ENCODE assay signal across 17 cellular contexts in the genomic region with DNA sequence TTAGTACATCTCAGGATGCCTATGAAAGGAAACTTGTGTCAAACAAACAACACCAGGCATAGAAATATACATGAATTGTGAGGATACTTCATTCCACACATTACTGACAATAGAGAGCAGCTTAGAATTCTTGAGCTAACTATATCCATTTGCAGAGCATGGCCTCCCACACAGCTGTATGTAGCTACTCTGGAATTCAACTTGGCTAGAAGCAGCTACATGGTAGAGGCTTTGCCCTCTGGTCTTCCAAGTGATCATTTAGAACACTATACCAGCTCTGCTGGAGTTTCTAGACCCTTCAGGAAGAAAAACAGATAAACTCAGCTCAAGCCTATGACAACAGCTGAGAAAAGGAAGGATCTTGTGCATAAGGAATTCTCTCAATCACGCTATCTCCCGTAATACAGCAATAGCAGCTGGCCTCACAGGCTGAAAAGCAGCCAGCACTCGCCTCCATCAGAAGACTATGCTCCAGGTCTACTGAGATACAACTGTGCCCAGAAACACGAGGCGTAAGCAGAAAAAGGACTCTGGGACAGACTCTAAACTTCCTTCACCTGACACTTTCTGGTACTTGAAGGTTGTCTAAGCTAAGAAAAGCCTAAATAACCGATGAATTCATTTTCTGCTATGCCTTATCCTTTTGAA. TPM values are rescaled to one million over a fixed set of nuclear protein-coding genes. Genes with fewer than 3 reads are reported as not detected.
DNase-seq lines count a peak whose midpoint lies in the region; ATAC-seq, FAIRE-seq and TF ChIP-seq lines count a peak whose summit lies in the region.
"Had no signal": no experiment of that assay in that cellular context is flagged by ENCODE, and none has a peak within 500 bp of the region (broad histone marks: within the 10 kb centered on the region; RNA-seq: fewer than 3 reads in every experiment).

No MANE protein-coding gene starts in this region.

- no peak for TF ChIP-seq POLR2A in GM12892 (IDR thresholded peaks at IDR 0.05; ENCODE audit: low read depth, low read length)
- TF ChIP-seq POLR2A in K562 (conservative IDR thresholded peaks at IDR 0.05) = no peak

- H4K20me1 ChIP-seq in K562 (replicated peaks; ENCODE audit: control insufficient read depth, insufficient read depth, low read length) = no peaks in the 10 kb centered on the region

- peak overlapping the region; percentile 77 for H3K27ac Mint-ChIP-seq in stimulated activated effector memory CD8-positive, alpha-beta T cell treated with anti-CD3 and anti-CD28 coated beads, Interleukin-12 subunit alpha, Interleukin-12 subunit beta, amount 100 ng/mL, for 72 hours

- POLR2A ChIA-PET in K562 (lab: Yijun Ruan, JAX) = no interaction called here

- H3K9me3 Mint-ChIP-seq in stimulated activated effector memory CD8-positive, alpha-beta T cell treated with anti-CD3 and anti-CD28 coated beads, Interleukin-12 subunit alpha, Interleukin-12 subunit beta, amount 100 ng/mL, for 72 hours = no peaks in the 10 kb centered on the region
- H3K9me3 Mint-ChIP-seq: CD8-positive, alpha-beta memory T cell had no signal

- no peak for TF ChIP-seq RAD21 in K562 (CRISPR knock-in tag; conservative IDR thresholded peaks at IDR 0.05 in 1 of 2, IDR thresholded peaks at IDR 0.05 in 1 of 2)

- no peak for DNase-seq in GM12892 (ENCODE audit: insufficient read length)
- DNase-seq in K562 (ENCODE audit: extremely low read depth in 1 of 4, low spot score in 3 of 4) = no peak
- no peak for DNase-seq in left ventricle myocardium superior
- no peak for DNase-seq in stimulated activated effector memory CD8-positive, alpha-beta T cell treated with anti-CD3 and anti-CD28 coated beads, Interleukin-12 subunit alpha, Interleukin-12 subunit beta, amount 100 ng/mL, for 72 hours (ENCODE audit: low spot score in 2 of 2)
- no peak for DNase-seq in iPS-NIHi7 (ENCODE audit: extremely low spot score)
- no peak for DNase-seq in NOMO-1 (lab: John Stamatoyannopoulos, UW; ENCODE audit: unreplicated experiment in 2 of 2)
- DNase-seq in DMS79 (lab: John Stamatoyannopoulos, UW) = no peak
- DNase-seq: activated CD4-positive, alpha-beta T cell treated with anti-CD3 and anti-CD28 coated beads for 1 hour; activated T-cell treated with anti-CD3 and anti-CD28 coated beads, Interleukin-2, amount 50 U/mL, for 1 hour; CD8-positive, alpha-beta memory T cell; hippocampal formation; MV-4-11; nucleus accumbens; OCI-M1 had no signal

- H3K36me3 Mint-ChIP-seq in stimulated activated effector memory CD8-positive, alpha-beta T cell treated with anti-CD3 and anti-CD28 coated beads, Interleukin-12 subunit alpha, Interleukin-12 subunit beta, amount 100 ng/mL, for 72 hours = peaks cover 54% of the 10 kb centered on the region

- peaks cover 7% of the 10 kb centered on the region; the same call in 2 of the 3 replicates for H3K36me3 ChIP-seq in K562 (ENCODE audit: control insufficient read depth, insufficient read depth, low read length)

- BruUV-seq in K562 (replicated peaks; lab: Mats Ljungman, UMichigan) = no TSS peak

- WGBS in K562 (ENCODE audit: insufficient coverage, low coverage, missing lambda C conversion rate) = 82% methylated on average over 6 of the region's 6 CpGs

- H2AFZ ChIP-seq in K562 (ENCODE audit: low read depth, low read length) = no peak overlapping the region

- H3K9me1 ChIP-seq in K562 (ENCODE audit: control insufficient read depth, insufficient read depth, low read length) = no peaks in the 10 kb centered on the region

- H3K9me3 ChIP-seq in K562 (replicated peaks; ENCODE audit: control insufficient read depth, insufficient read depth, low read depth, low read length) = no peaks in the 10 kb centered on the region

- no peaks in the 10 kb centered on the region for H3K4me1 ChIP-seq in K562 (replicated peaks in 1 of 2; ENCODE audit: control insufficient read depth in 2 of 2, insufficient read depth in 2 of 2, low read length in 2 of 2)

- no peak for TF ChIP-seq EP300 in K562 (IDR thresholded peaks at IDR 0.05; ENCODE audit: low read length)

- no peak overlapping the region for H3K4me3 Mint-ChIP-seq in stimulated activated effector memory CD8-positive, alpha-beta T cell treated with anti-CD3 and anti-CD28 coated beads, Interleukin-12 subunit alpha, Interleukin-12 subunit beta, amount 100 ng/mL, for 72 hours
- H3K4me3 Mint-ChIP-seq: CD8-positive, alpha-beta memory T cell had no signal

- H3K27me3 ChIP-seq in K562 (ENCODE audit: control insufficient read depth in 2 of 2, insufficient read depth in 2 of 2, low read length in 2 of 2) = no peaks in the 10 kb centered on the region

- in situ Hi-C loops in K562 (cut with MboI) = loop anchor here (10.0 kb wide), 1 partner anchor 337 kb away; no protein-coding TSS in a partner anchor

- intact Hi-C loops in K562 (cut with micrococcal nuclease) = no loop called here
- intact Hi-C loops in left ventricle myocardium superior (cut with micrococcal nuclease) = no loop called here

- H3K79me2 ChIP-seq in K562 (ENCODE audit: control insufficient read depth, insufficient read depth, low read length) = no peaks in the 10 kb centered on the region

- no peak overlapping the region for H3K9ac ChIP-seq in K562 (ENCODE audit: insufficient read depth in 1 of 2, low read depth in 2 of 2, low read length in 2 of 2)

- CTCF ChIA-PET in K562 (lab: Yijun Ruan, JAX; ENCODE audit: low intra/inter-chr PET ratio) = no interaction called here

- FAIRE-seq in GM12892 (lab: Jason Lieb, UNC) = peak; percentile 60
- FAIRE-seq in K562 (lab: Jason Lieb, UNC) = peak; percentile 29
- FAIRE-seq: HTR-8/SVneo had no signal

- H3K4me3 ChIP-seq in K562 = no peak overlapping the region
- H3K4me3 ChIP-seq: lung had no signal

- peaks cover 22% of the 10 kb centered on the region for H3K4me1 Mint-ChIP-seq in stimulated activated effector memory CD8-positive, alpha-beta T cell treated with anti-CD3 and anti-CD28 coated beads, Interleukin-12 subunit alpha, Interleukin-12 subunit beta, amount 100 ng/mL, for 72 hours

- H3K27ac ChIP-seq in K562 (ENCODE audit: extremely low read depth, low read depth, low read length) = no peak overlapping the region

- ATAC-seq in K562 (no peak), left ventricle myocardium superior (peak; percentile 58), GM18870 (IDR thresholded peaks at IDR 0.05; ENCODE audit: unreplicated experiment) (no peak)
- no peak for ATAC-seq in stimulated activated effector memory CD8-positive, alpha-beta T cell treated with anti-CD3 and anti-CD28 coated beads, Interleukin-12 subunit alpha, Interleukin-12 subunit beta, amount 100 ng/mL, for 72 hours

- no peak overlapping the region for H3K4me2 ChIP-seq in K562 (ENCODE audit: insufficient read depth, low read length)

- no peak for TF ChIP-seq CTCF in K562 (IDR thresholded peaks at IDR 0.05 in 2 of 3, conservative IDR thresholded peaks at IDR 0.05 in 1 of 3; ENCODE audit: insufficient read depth in 2 of 3, low read depth in 1 of 3, low read length in 3 of 3)

TF ChIP-seq in K562, 482 proteins besides CTCF, POLR2A, EP300 and RAD21 (continues in another document):
- TF ChIP-seq ZBTB8A (IDR thresholded peaks at IDR 0.05; ENCODE audit: partially characterized antibody) (no peak), HEY1 (CRISPR knock-in tag; IDR thresholded peaks at IDR 0.05; ENCODE audit: borderline replicate concordance) (no peak), TAL1 (IDR thresholded peaks at IDR 0.05) (no peak), ZNF551 (CRISPR knock-in tag; IDR thresholded peaks at IDR 0.05) (no peak), ZNF699 (CRISPR knock-in tag; IDR thresholded peaks at IDR 0.05; ENCODE audit: insufficient replicate concordance) (no peak), RAD51 (IDR thresholded peaks at IDR 0.05; ENCODE audit: borderline replicate concordance, low read depth) (no peak)

RNA-seq across cellular contexts. Expression of a gene that starts 50.6 kb away (rescaled TPM):
- not detected for polyA plus RNA-seq in GM12892 (2012; ENCODE audit: missing spikeins)
- not detected in 2 replicates for total RNA-seq in K562 (2011; cell fraction: chromatin; rRNA removed; ENCODE audit: low replicate concordance)
- not detected in 2 replicates for total RNA-seq in K562 (2011; cell fraction: nucleolus; rRNA removed)
- not detected in 2 replicates for total RNA-seq in K562 (2011; cell fraction: nucleoplasm; rRNA removed)
- total RNA-seq in K562 (2014; rRNA removed) = not detected in 2 replicates
- not detected in 2 replicates for total RNA-seq in K562 (2014; rRNA removed; fragmentation: Illumina TruSeq; extraction: Trizol)
- total RNA-seq in K562 (2015; rRNA removed; fragmentation: Illumina TruSeq; extraction: Trizol) = not detected in 2 replicates
- 1.8 TPM in 2 replicates for total RNA-seq in K562 (2021)
- not detected in 2 replicates for polyA plus RNA-seq in K562 (2011; rRNA removed)
- polyA plus RNA-seq in K562 (2011; cell fraction: cytosol; rRNA removed) = 0.06 TPM in 1 of 2 replicates, not detected in the other
- polyA plus RNA-seq in K562 (2011; cell fraction: nucleus; rRNA removed) = 0.13 and 0.30 TPM in 2 replicates
- polyA plus RNA-seq in K562 (2012) = 0.14 TPM in 1 of 2 replicates, not detected in the other
- polyA plus RNA-seq in K562 (2014; fragmentation: Illumina TruSeq; extraction: Trizol) = not detected in 2 replicates
- polyA plus RNA-seq in K562 (2014; fragmentation: Nextera tagmentation; extraction: Ambion mirVana) = not detected
- polyA plus RNA-seq in K562 (2014; rRNA removed) = not detected in 2 replicates
- polyA minus RNA-seq in K562 (2011; rRNA and poly(A)+ RNA removed) = not detected in 2 replicates
- polyA minus RNA-seq in K562 (2011; cell fraction: cytosol; rRNA and poly(A)+ RNA removed) = 7.8 TPM in 1 of 2 replicates, not detected in the other
- not detected in 2 replicates for polyA minus RNA-seq in K562 (2011; cell fraction: nucleus; rRNA and poly(A)+ RNA removed)
- 9.2 TPM for total RNA-seq in left ventricle myocardium superior
- polyA plus RNA-seq: CD8-positive, alpha-beta memory T cell had no signal

RNA-seq across cellular contexts. Expression of a gene that starts 58.3 kb away (rescaled TPM):
- polyA plus RNA-seq in GM12892 (2012; ENCODE audit: missing spikeins) = not detected
- total RNA-seq in K562 (2011; cell fraction: chromatin; rRNA removed; ENCODE audit: low replicate concordance) = not detected in 2 replicates
- total RNA-seq in K562 (2011; cell fraction: nucleolus; rRNA removed) = not detected in 2 replicates
- total RNA-seq in K562 (2011; cell fraction: nucleoplasm; rRNA removed) = not detected in 2 replicates
- not detected in 2 replicates for total RNA-seq in K562 (2014; rRNA removed)
- not detected in 2 replicates for total RNA-seq in K562 (2014; rRNA removed; fragmentation: Illumina TruSeq; extraction: Trizol)
- not detected in 2 replicates for total RNA-seq in K562 (2015; rRNA removed; fragmentation: Illumina TruSeq; extraction: Trizol)
- total RNA-seq in K562 (2021) = 1.1 and 1.7 TPM in 2 replicates
- not detected in 2 replicates for polyA plus RNA-seq in K562 (2011; rRNA removed)
- not detected in 2 replicates for polyA plus RNA-seq in K562 (2011; cell fraction: cytosol; rRNA removed)
- polyA plus RNA-seq in K562 (2011; cell fraction: nucleus; rRNA removed) = not detected in 2 replicates
- not detected in 2 replicates for polyA plus RNA-seq in K562 (2012)
- polyA plus RNA-seq in K562 (2014; fragmentation: Illumina TruSeq; extraction: Trizol) = not detected in 2 replicates
- polyA plus RNA-seq in K562 (2014; fragmentation: Nextera tagmentation; extraction: Ambion mirVana) = not detected
- polyA plus RNA-seq in K562 (2014; rRNA removed) = not detected in 2 replicates
- not detected in 2 replicates for polyA minus RNA-seq in K562 (2011; rRNA and poly(A)+ RNA removed)
- polyA minus RNA-seq in K562 (2011; cell fraction: cytosol; rRNA and poly(A)+ RNA removed) = not detected in 2 replicates
- not detected in 2 replicates for polyA minus RNA-seq in K562 (2011; cell fraction: nucleus; rRNA and poly(A)+ RNA removed)
- total RNA-seq in left ventricle myocardium superior = not detected
- total RNA-seq: CD8-positive, alpha-beta memory T cell had no signal
- polyA plus RNA-seq: CD8-positive, alpha-beta memory T cell had no signal
